Comparison of ENCODE assay signal across 8 cellular contexts in genomic region chr16:8797364-8798173, GRCh38. TPM values are rescaled to one million over a fixed set of nuclear protein-coding genes. Genes with fewer than 3 reads are reported as not detected.
DNase-seq lines count a peak whose midpoint lies in the region; ATAC-seq and TF ChIP-seq lines count a peak whose summit lies in the region.

Gene PMM2 (plus strand): TSS chr16:8797839. CDS start chr16:8797883, 44 bp downstream.
Gene TMEM186 (minus strand): TSS chr16:8797639. CDS start chr16:8797614, 25 bp downstream.

- POLR2A ChIA-PET in AG04450 (lab: Yijun Ruan, JAX) = interaction anchor here (0.5 to 1.5 kb wide), 6 partner anchors 11 to 81 kb away, joined by 3 to 13 read pairs (median 4); partner anchors contain the start of gene CARHSP1

- H3K27me3 ChIP-seq in AG04450 (ENCODE audit: control insufficient read depth, insufficient read depth, low read length) (no peaks in the 10 kb centered on the region), breast epithelium (no peaks in the 10 kb centered on the region), skeletal muscle tissue (ENCODE audit: control insufficient read depth in 3 of 3, insufficient read depth in 3 of 3, low read length in 3 of 3) (no peaks in the 10 kb centered on the region)

- TF ChIP-seq CTCF in AG04450 (IDR thresholded peaks at IDR 0.05; ENCODE audit: low read depth, low read length) (no peak), VCaP (conservative IDR thresholded peaks at IDR 0.05) (no peak), breast epithelium (IDR thresholded peaks at IDR 0.05) (no peak)

- TF ChIP-seq POLR2A in breast epithelium (IDR thresholded peaks at IDR 0.05) = no peak

- H3K4me3 ChIP-seq in AG04450 (ENCODE audit: low read depth, low read length) (peak within 1 kb of the TSS; percentile 99), breast epithelium (peak within 1 kb of the TSS; percentile 76 to 99 (median 88)), iPS-18c (ENCODE audit: insufficient read depth, low read depth, low read length) (peak within 1 kb of the TSS; percentile 82), skeletal muscle tissue (ENCODE audit: low read length in 3 of 3) (peak within 1 kb of the TSS; percentile 97 to 99 (median 97))

- CTCF ChIA-PET in AG04450 (lab: Charles Lee) = interaction anchor here (1.0 to 1.4 kb wide), 3 partner anchors 13 to 212 kb away, joined by 3 read pairs; no protein-coding TSS in a partner anchor

- peak; percentile 95 for ATAC-seq in GM18907 (IDR thresholded peaks at IDR 0.05; ENCODE audit: unreplicated experiment)
- ATAC-seq in HG03139 (IDR thresholded peaks at IDR 0.05; ENCODE audit: unreplicated experiment) = peak; percentile 91

- peak; percentile 89 for DNase-seq in AG04450 (ENCODE audit: low read depth, low spot score)
- DNase-seq in NCI-H2196 treated with DMSO at 0.1 percent for 48 hours (lab: John Stamatoyannopoulos, UW; ENCODE audit: unreplicated experiment) = peak; percentile 90
- DNase-seq in breast epithelium (ENCODE audit: low spot score in 2 of 2) = peak; percentile 94 to 95

- H3K27ac ChIP-seq in AG04450 (ENCODE audit: low read depth, low read length) (peak within 1 kb of the TSS; percentile 86), VCaP (peak within 1 kb of the TSS; percentile 63; the same call in 1 of the 2 replicates), breast epithelium (peak within 1 kb of the TSS; percentile 78 to 87), skeletal muscle tissue (ENCODE audit: low read depth, low read length) (peak within 1 kb of the TSS; percentile 76)

- peak within 1 kb of the TSS; percentile 88 to 97 (median 95) for H3K9ac ChIP-seq in skeletal muscle tissue (ENCODE audit: low read depth in 1 of 3, low read length in 3 of 3)

- peaks cover 0 to 14% of the 10 kb centered on the region in 2 donors for H3K4me1 ChIP-seq in breast epithelium
- peaks cover 24 to 33% (median 26%) of the 10 kb centered on the region in 3 donors for H3K4me1 ChIP-seq in skeletal muscle tissue (ENCODE audit: control insufficient read depth in 3 of 3, insufficient read depth in 3 of 3, low read length in 3 of 3)

- no peaks in the 10 kb centered on the region for H3K9me3 ChIP-seq in AG04450 (ENCODE audit: control insufficient read depth, insufficient read depth, low read length)
- H3K9me3 ChIP-seq in breast epithelium = no peaks in the 10 kb centered on the region
- H3K9me3 ChIP-seq in iPS-18c (ENCODE audit: control insufficient read depth, insufficient read depth, low read length) = no peaks in the 10 kb centered on the region
- no peaks in the 10 kb centered on the region for H3K9me3 ChIP-seq in skeletal muscle tissue (ENCODE audit: control insufficient read depth in 3 of 3, low read length in 3 of 3)

- intact Hi-C loops in breast epithelium (cut with DNase I; ENCODE audit: low total_unique reads) = loop anchor here (10.0 kb wide), 1 partner anchor 123 kb away; the partner anchor contains the start of gene ABAT

- no peaks in the 10 kb centered on the region for H3K36me3 ChIP-seq in breast epithelium
- peaks cover 11 to 13% (median 13%) of the 10 kb centered on the region in 3 donors for H3K36me3 ChIP-seq in skeletal muscle tissue (ENCODE audit: control insufficient read depth in 3 of 3, insufficient read depth in 3 of 3, low read length in 3 of 3)

RNA-seq across cellular contexts. Expression of gene PMM2, which starts in this region (rescaled TPM):
- polyA plus RNA-seq in AG04450 (2011; rRNA removed) = 37.0 TPM in 2 replicates
- polyA minus RNA-seq in AG04450 (2011; rRNA and poly(A)+ RNA removed) = 21.3 TPM in 2 replicates
- 10 to 100 TPM; 21.4 to 36.4 (median 33.8) TPM for total RNA-seq in breast epithelium
- total RNA-seq in skeletal muscle tissue = 11.5 TPM

RNA-seq across cellular contexts. Expression of gene TMEM186, which starts in this region (rescaled TPM):
- 7.2 and 7.7 TPM in 2 replicates for polyA plus RNA-seq in AG04450 (2011; rRNA removed)
- 3.7 and 4.6 TPM in 2 replicates for polyA minus RNA-seq in AG04450 (2011; rRNA and poly(A)+ RNA removed)
- total RNA-seq in breast epithelium (1 to 10 TPM; 7.2 to 9.4 (median 7.5) TPM), skeletal muscle tissue (6.8 TPM)

Comparison
In these comparisons a context has a peak if more than half of its experiments do, and no peak if none do; other contexts are left out.
1. Peak in every context shown above with its lines: DNase-seq, ATAC-seq, H3K4me3 ChIP-seq and H3K27ac ChIP-seq.